Comparison of ENCODE assay signal across 1 cellular context in the genomic region with DNA sequence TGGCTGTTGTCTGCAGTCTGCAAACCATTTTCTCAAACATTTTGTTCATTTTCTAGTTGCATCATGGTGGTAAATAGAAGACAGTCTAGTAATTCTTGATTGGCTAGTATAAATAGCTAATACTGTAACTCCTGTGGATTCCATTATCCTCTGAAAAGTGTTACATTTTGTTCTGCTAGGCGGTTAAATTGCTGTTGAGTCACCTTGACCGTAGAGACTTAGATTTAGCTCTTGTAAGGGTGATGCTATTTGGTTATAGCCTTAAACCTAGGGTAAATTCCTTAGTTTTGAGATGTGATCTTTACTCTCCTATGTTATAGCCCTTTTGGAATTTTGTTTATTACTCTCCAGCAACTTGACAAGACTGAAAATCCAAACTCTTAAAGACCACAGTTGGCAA.
TF ChIP-seq lines count a peak whose summit lies in the region.

No MANE protein-coding gene starts in this region.

TF ChIP-seq in GM23338, 12 proteins besides CTCF, POLR2A, EP300 and RAD21:
- TF ChIP-seq POLR2AphosphoS5 (IDR thresholded peaks at IDR 0.05; ENCODE audit: low read depth) (no peak), JUNB (IDR thresholded peaks at IDR 0.05; ENCODE audit: unreplicated experiment) (no peak), EZH2 (IDR thresholded peaks at IDR 0.05; ENCODE audit: low read depth, unreplicated experiment) (no peak), ZNF114 (CRISPR knock-in tag; IDR thresholded peaks at IDR 0.05) (no peak), STAT1 (IDR thresholded peaks at IDR 0.05; ENCODE audit: unreplicated experiment) (no peak), NANOG (IDR thresholded peaks at IDR 0.05; ENCODE audit: borderline replicate concordance) (no peak), CREB1 (CRISPR knock-in tag; IDR thresholded peaks at IDR 0.05; ENCODE audit: low read depth) (no peak), EZH2phosphoT487 (IDR thresholded peaks at IDR 0.05; ENCODE audit: unreplicated experiment) (no peak), ZNF331 (CRISPR knock-in tag; IDR thresholded peaks at IDR 0.05; ENCODE audit: low read depth) (no peak)
- TF ChIP-seq, protein P1, sequence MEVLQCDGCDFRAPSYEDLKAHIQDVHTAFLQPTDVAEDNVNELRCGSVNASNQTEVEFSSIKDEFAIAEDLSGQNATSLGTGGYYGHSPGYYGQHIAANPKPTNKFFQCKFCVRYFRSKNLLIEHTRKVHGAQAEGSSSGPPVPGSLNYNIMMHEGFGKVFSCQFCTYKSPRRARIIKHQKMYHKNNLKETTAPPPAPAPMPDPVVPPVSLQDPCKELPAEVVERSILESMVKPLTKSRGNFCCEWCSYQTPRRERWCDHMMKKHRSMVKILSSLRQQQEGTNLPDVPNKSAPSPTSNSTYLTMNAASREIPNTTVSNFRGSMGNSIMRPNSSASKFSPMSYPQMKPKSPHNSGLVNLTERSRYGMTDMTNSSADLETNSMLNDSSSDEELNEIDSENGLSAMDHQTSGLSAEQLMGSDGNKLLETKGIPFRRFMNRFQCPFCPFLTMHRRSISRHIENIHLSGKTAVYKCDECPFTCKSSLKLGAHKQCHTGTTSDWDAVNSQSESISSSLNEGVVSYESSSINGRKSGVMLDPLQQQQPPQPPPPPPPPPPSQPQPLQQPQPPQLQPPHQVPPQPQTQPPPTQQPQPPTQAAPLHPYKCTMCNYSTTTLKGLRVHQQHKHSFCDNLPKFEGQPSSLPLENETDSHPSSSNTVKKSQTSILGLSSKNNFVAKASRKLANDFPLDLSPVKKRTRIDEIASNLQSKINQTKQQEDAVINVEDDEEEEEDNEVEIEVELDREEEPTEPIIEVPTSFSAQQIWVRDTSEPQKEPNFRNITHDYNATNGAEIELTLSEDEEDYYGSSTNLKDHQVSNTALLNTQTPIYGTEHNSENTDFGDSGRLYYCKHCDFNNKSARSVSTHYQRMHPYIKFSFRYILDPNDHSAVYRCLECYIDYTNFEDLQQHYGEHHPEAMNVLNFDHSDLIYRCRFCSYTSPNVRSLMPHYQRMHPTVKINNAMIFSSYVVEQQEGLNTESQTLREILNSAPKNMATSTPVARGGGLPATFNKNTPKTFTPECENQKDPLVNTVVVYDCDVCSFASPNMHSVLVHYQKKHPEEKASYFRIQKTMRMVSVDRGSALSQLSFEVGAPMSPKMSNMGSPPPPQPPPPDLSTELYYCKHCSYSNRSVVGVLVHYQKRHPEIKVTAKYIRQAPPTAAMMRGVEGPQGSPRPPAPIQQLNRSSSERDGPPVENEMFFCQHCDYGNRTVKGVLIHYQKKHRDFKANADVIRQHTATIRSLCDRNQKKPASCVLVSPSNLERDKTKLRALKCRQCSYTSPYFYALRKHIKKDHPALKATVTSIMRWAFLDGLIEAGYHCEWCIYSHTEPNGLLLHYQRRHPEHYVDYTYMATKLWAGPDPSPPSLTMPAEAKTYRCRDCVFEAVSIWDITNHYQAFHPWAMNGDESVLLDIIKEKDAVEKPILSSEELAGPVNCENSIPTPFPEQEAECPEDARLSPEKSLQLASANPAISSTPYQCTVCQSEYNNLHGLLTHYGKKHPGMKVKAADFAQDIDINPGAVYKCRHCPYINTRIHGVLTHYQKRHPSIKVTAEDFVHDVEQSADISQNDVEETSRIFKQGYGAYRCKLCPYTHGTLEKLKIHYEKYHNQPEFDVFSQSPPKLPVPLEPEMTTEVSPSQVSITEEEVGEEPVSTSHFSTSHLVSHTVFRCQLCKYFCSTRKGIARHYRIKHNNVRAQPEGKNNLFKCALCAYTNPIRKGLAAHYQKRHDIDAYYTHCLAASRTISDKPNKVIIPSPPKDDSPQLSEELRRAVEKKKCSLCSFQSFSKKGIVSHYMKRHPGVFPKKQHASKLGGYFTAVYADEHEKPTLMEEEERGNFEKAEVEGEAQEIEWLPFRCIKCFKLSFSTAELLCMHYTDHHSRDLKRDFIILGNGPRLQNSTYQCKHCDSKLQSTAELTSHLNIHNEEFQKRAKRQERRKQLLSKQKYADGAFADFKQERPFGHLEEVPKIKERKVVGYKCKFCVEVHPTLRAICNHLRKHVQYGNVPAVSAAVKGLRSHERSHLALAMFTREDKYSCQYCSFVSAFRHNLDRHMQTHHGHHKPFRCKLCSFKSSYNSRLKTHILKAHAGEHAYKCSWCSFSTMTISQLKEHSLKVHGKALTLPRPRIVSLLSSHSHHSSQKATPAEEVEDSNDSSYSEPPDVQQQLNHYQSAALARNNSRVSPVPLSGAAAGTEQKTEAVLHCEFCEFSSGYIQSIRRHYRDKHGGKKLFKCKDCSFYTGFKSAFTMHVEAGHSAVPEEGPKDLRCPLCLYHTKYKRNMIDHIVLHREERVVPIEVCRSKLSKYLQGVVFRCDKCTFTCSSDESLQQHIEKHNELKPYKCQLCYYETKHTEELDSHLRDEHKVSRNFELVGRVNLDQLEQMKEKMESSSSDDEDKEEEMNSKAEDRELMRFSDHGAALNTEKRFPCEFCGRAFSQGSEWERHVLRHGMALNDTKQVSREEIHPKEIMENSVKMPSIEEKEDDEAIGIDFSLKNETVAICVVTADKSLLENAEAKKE (CRISPR knock-in tag; IDR thresholded peaks at IDR 0.05) = no peak
- TF ChIP-seq, protein P2, sequence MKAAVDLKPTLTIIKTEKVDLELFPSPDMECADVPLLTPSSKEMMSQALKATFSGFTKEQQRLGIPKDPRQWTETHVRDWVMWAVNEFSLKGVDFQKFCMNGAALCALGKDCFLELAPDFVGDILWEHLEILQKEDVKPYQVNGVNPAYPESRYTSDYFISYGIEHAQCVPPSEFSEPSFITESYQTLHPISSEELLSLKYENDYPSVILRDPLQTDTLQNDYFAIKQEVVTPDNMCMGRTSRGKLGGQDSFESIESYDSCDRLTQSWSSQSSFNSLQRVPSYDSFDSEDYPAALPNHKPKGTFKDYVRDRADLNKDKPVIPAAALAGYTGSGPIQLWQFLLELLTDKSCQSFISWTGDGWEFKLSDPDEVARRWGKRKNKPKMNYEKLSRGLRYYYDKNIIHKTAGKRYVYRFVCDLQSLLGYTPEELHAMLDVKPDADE (IDR thresholded peaks at IDR 0.05) = no peak
- TF ChIP-seq, protein P3, sequence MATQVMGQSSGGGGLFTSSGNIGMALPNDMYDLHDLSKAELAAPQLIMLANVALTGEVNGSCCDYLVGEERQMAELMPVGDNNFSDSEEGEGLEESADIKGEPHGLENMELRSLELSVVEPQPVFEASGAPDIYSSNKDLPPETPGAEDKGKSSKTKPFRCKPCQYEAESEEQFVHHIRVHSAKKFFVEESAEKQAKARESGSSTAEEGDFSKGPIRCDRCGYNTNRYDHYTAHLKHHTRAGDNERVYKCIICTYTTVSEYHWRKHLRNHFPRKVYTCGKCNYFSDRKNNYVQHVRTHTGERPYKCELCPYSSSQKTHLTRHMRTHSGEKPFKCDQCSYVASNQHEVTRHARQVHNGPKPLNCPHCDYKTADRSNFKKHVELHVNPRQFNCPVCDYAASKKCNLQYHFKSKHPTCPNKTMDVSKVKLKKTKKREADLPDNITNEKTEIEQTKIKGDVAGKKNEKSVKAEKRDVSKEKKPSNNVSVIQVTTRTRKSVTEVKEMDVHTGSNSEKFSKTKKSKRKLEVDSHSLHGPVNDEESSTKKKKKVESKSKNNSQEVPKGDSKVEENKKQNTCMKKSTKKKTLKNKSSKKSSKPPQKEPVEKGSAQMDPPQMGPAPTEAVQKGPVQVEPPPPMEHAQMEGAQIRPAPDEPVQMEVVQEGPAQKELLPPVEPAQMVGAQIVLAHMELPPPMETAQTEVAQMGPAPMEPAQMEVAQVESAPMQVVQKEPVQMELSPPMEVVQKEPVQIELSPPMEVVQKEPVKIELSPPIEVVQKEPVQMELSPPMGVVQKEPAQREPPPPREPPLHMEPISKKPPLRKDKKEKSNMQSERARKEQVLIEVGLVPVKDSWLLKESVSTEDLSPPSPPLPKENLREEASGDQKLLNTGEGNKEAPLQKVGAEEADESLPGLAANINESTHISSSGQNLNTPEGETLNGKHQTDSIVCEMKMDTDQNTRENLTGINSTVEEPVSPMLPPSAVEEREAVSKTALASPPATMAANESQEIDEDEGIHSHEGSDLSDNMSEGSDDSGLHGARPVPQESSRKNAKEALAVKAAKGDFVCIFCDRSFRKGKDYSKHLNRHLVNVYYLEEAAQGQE (IDR thresholded peaks at IDR 0.05; ENCODE audit: unreplicated experiment) = no peak
